ENCODE assay signal across 28 cellular contexts in genomic region chr4:166312166-166312565, GRCh38.
"Had no signal": no experiment of that assay in that cellular context is flagged by ENCODE, and none has a peak within 500 bp of the region (broad histone marks: within the 10 kb centered on the region; RNA-seq: fewer than 3 reads in every experiment).

No MANE protein-coding gene starts in this region.

- H3K27me3 Mint-ChIP-seq: activated CD4-positive, alpha-beta memory T cell treated with anti-CD3 and anti-CD28 coated beads, Interleukin-2, amount 10 ng/mL, durations not matched to agents 7 days and 5 days; activated CD4-positive, alpha-beta T cell treated with anti-CD3 and anti-CD28 coated beads, Interleukin-2, amount 10 ng/mL, durations not matched to agents 7 days and 5 days; activated naive CD4-positive, alpha-beta T cell treated with anti-CD3 and anti-CD28 coated beads, Interleukin-2, amount 10 ng/mL, durations not matched to agents 7 days and 5 days; activated naive CD8-positive, alpha-beta T cell treated with anti-CD3 and anti-CD28 coated beads, Interleukin-2, amount 10 ng/mL, durations not matched to agents 7 days and 5 days; activated T-cell treated with anti-CD3 and anti-CD28 coated beads, Interleukin-2, amount 50 U/mL, for 24 hours; naive thymus-derived CD4-positive, alpha-beta T cell; T-helper 17 cell had no signal

- H3K27ac Mint-ChIP-seq: activated CD4-positive, alpha-beta memory T cell treated with anti-CD3 and anti-CD28 coated beads, Interleukin-2, amount 10 ng/mL, durations not matched to agents 7 days and 5 days; activated CD4-positive, alpha-beta T cell treated with anti-CD3 and anti-CD28 coated beads, Interleukin-2, amount 10 ng/mL, durations not matched to agents 7 days and 5 days; activated naive CD4-positive, alpha-beta T cell treated with anti-CD3 and anti-CD28 coated beads, Interleukin-2, amount 10 ng/mL, durations not matched to agents 7 days and 5 days; activated naive CD8-positive, alpha-beta T cell treated with anti-CD3 and anti-CD28 coated beads, Interleukin-2, amount 10 ng/mL, durations not matched to agents 7 days and 5 days; activated T-cell treated with anti-CD3 and anti-CD28 coated beads, Interleukin-2, amount 50 U/mL, for 24 hours; naive thymus-derived CD4-positive, alpha-beta T cell; T-helper 17 cell; WTC11 had no signal

- H3K27ac ChIP-seq: body of pancreas, left ventricle myocardium inferior, parathyroid adenoma, psoas muscle, right atrium auricular region, testis, transverse colon had no signal

- H2AFZ ChIP-seq: parathyroid adenoma had no signal

- H3K27me3 ChIP-seq: body of pancreas, right atrium auricular region, testis, transverse colon had no signal

- H3K4me1 Mint-ChIP-seq: activated CD4-positive, alpha-beta memory T cell treated with anti-CD3 and anti-CD28 coated beads, Interleukin-2, amount 10 ng/mL, durations not matched to agents 7 days and 5 days; activated CD4-positive, alpha-beta T cell treated with anti-CD3 and anti-CD28 coated beads, Interleukin-2, amount 10 ng/mL, durations not matched to agents 7 days and 5 days; activated naive CD4-positive, alpha-beta T cell treated with anti-CD3 and anti-CD28 coated beads, Interleukin-2, amount 10 ng/mL, durations not matched to agents 7 days and 5 days; activated naive CD8-positive, alpha-beta T cell treated with anti-CD3 and anti-CD28 coated beads, Interleukin-2, amount 10 ng/mL, durations not matched to agents 7 days and 5 days; naive thymus-derived CD4-positive, alpha-beta T cell; T-helper 17 cell had no signal

- ATAC-seq: body of pancreas; naive thymus-derived CD4-positive, alpha-beta T cell; psoas muscle; stimulated activated naive CD8-positive, alpha-beta T cell treated with anti-CD3 and anti-CD28 coated beads, Interleukin-15, Interleukin-2, amounts not matched to agents 100 U/mL and 50 U/mL, for 24 hours; T-helper 17 cell; WTC11 had no signal

- H3K9ac ChIP-seq: parathyroid adenoma had no signal

- H3K79me2 ChIP-seq: parathyroid adenoma had no signal

- H3K4me3 Mint-ChIP-seq: activated CD4-positive, alpha-beta memory T cell treated with anti-CD3 and anti-CD28 coated beads, Interleukin-2, amount 10 ng/mL, durations not matched to agents 7 days and 5 days; activated CD4-positive, alpha-beta T cell treated with anti-CD3 and anti-CD28 coated beads, Interleukin-2, amount 10 ng/mL, durations not matched to agents 7 days and 5 days; activated naive CD4-positive, alpha-beta T cell treated with anti-CD3 and anti-CD28 coated beads, Interleukin-2, amount 10 ng/mL, durations not matched to agents 7 days and 5 days; activated naive CD8-positive, alpha-beta T cell treated with anti-CD3 and anti-CD28 coated beads, Interleukin-2, amount 10 ng/mL, durations not matched to agents 7 days and 5 days; activated T-cell treated with anti-CD3 and anti-CD28 coated beads, Interleukin-2, amount 50 U/mL, for 24 hours; naive thymus-derived CD4-positive, alpha-beta T cell; neural crest cell; T-helper 17 cell; WTC11 had no signal

- H3K9me3 ChIP-seq: body of pancreas, psoas muscle, right atrium auricular region, testis, transverse colon had no signal

- H3K9me3 Mint-ChIP-seq: activated CD4-positive, alpha-beta T cell treated with anti-CD3 and anti-CD28 coated beads, Interleukin-2, amount 10 ng/mL, durations not matched to agents 7 days and 5 days; activated naive CD4-positive, alpha-beta T cell treated with anti-CD3 and anti-CD28 coated beads, Interleukin-2, amount 10 ng/mL, durations not matched to agents 7 days and 5 days; activated naive CD8-positive, alpha-beta T cell treated with anti-CD3 and anti-CD28 coated beads, Interleukin-2, amount 10 ng/mL, durations not matched to agents 7 days and 5 days; neural crest cell had no signal

- H3K4me1 ChIP-seq: body of pancreas, left ventricle myocardium inferior, parathyroid adenoma, psoas muscle, right atrium auricular region, testis, transverse colon had no signal

- H3K4me3 ChIP-seq: body of pancreas, left ventricle myocardium inferior, psoas muscle, right atrium auricular region, testis, transverse colon had no signal

- H3K36me3 Mint-ChIP-seq: activated naive CD4-positive, alpha-beta T cell treated with anti-CD3 and anti-CD28 coated beads, Interleukin-2, amount 10 ng/mL, durations not matched to agents 7 days and 5 days; activated naive CD8-positive, alpha-beta T cell treated with anti-CD3 and anti-CD28 coated beads, Interleukin-2, amount 10 ng/mL, durations not matched to agents 7 days and 5 days; naive thymus-derived CD4-positive, alpha-beta T cell; WTC11 had no signal

- DNase-seq: activated CD4-positive, alpha-beta memory T cell treated with anti-CD3 and anti-CD28 coated beads, Interleukin-2, amount 10 ng/mL, durations not matched to agents 7 days and 5 days; activated CD4-positive, alpha-beta T cell treated with anti-CD3 and anti-CD28 coated beads for 1 hour; activated CD4-positive, alpha-beta T cell treated with anti-CD3 and anti-CD28 coated beads, Interleukin-2, amount 10 ng/mL, durations not matched to agents 7 days and 5 days; activated CD8-positive, alpha-beta memory T cell treated with anti-CD3 and anti-CD28 coated beads, Interleukin-2, amount 50 U/mL, for 48 hours; activated gamma-delta T cell; activated naive CD4-positive, alpha-beta T cell treated with anti-CD3 and anti-CD28 coated beads, Interleukin-2, amount 10 ng/mL, durations not matched to agents 7 days and 5 days; activated naive CD8-positive, alpha-beta T cell treated with anti-CD3 and anti-CD28 coated beads, Interleukin-2, amount 10 ng/mL, durations not matched to agents 7 days and 5 days; activated T-cell treated with anti-CD3 and anti-CD28 coated beads, Interleukin-2, amount 50 U/mL, for 24 hours; amniotic stem cell; body of pancreas; cortex of kidney; foreskin melanocyte; islet precursor cell; left ventricle myocardium inferior; naive thymus-derived CD4-positive, alpha-beta T cell; nucleus accumbens; psoas muscle; stimulated activated CD4-positive, alpha-beta T cell treated with anti-CD3 and anti-CD28 coated beads, Interleukin-12 subunit alpha, Interleukin-12 subunit beta, amount 100 ng/mL, for 4 hours; stimulated activated CD4-positive, alpha-beta T cell treated with anti-CD3 and anti-CD28 coated beads, Interleukin-4, amount 100 ng/mL, for 1 hour; stimulated activated naive CD8-positive, alpha-beta T cell treated with anti-CD3 and anti-CD28 coated beads, Interleukin-15, Interleukin-2, amounts not matched to agents 100 U/mL and 50 U/mL, for 24 hours; T-helper 17 cell; T1000; testis; transverse colon had no signal

- H3K36me3 ChIP-seq: left ventricle myocardium inferior, right atrium auricular region, transverse colon had no signal
